Comparison of ENCODE assay signal across 1 cellular context in genomic region chr5:10056228-10056760, GRCh38.
TF ChIP-seq lines count a peak whose summit lies in the region.

No MANE protein-coding gene starts in this region.

TF ChIP-seq in GM23338, 12 proteins besides CTCF, POLR2A, EP300 and RAD21 (continued from another document):
- TF ChIP-seq REST (IDR thresholded peaks at IDR 0.05; ENCODE audit: unreplicated experiment) (no peak), NANOG (IDR thresholded peaks at IDR 0.05; ENCODE audit: borderline replicate concordance) (no peak), ZNF331 (CRISPR knock-in tag; IDR thresholded peaks at IDR 0.05; ENCODE audit: low read depth) (no peak)
TF ChIP-seq in GM23338: peak in this region for 0.
